ENCODE assay signal across 16 cellular contexts in genomic region chr4:57501715-57502114, GRCh38.
DNase-seq lines count a peak whose midpoint lies in the region; ATAC-seq, FAIRE-seq and TF ChIP-seq lines count a peak whose summit lies in the region.
"Had no signal": no experiment of that assay in that cellular context is flagged by ENCODE, and none has a peak within 500 bp of the region (broad histone marks: within the 10 kb centered on the region; RNA-seq: fewer than 3 reads in every experiment).

No MANE protein-coding gene starts in this region.

- H3K9me3 ChIP-seq in right atrium auricular region: no peaks in the 10 kb centered on the region
- peaks cover 1% of the 10 kb centered on the region for H3K9me3 ChIP-seq in aorta (ENCODE audit: control insufficient read depth, low read length)
- H3K9me3 ChIP-seq: SJSA1 had no signal

- ATAC-seq in Right ventricle myocardium inferior: peak; percentile 82
- ATAC-seq in aorta (ENCODE audit: low FRiP score): peak; percentile 7
- ATAC-seq in GM19395 (IDR thresholded peaks at IDR 0.05; ENCODE audit: unreplicated experiment): no peak
- ATAC-seq in HG03469 (IDR thresholded peaks at IDR 0.05; ENCODE audit: unreplicated experiment): no peak
- ATAC-seq: stimulated activated effector memory CD8-positive, alpha-beta T cell treated with anti-CD3 and anti-CD28 coated beads, Interleukin-12 subunit alpha, Interleukin-12 subunit beta, amount 100 ng/mL, for 72 hours had no signal

- no peak for TF ChIP-seq CTCF in right atrium auricular region (IDR thresholded peaks at IDR 0.05)
- TF ChIP-seq CTCF in bronchial epithelial cell (IDR thresholded peaks at IDR 0.05; ENCODE audit: insufficient read depth, low read length, severe bottlenecking): no peak
- no peak for TF ChIP-seq CTCF in kidney epithelial cell (IDR thresholded peaks at IDR 0.05; ENCODE audit: insufficient read depth, low read length, poor library complexity, severe bottlenecking)

- 2 to 5% methylated on average over 4 of the region's 4 CpGs for WGBS in aorta, 2 donors

- no peak for FAIRE-seq in bronchial epithelial cell (lab: Jason Lieb, UNC)
- FAIRE-seq: H1 had no signal

- DNase-seq in Right ventricle myocardium inferior (ENCODE audit: missing footprints): no peak
- no peak for DNase-seq in right atrium auricular region (ENCODE audit: low spot score)
- DNase-seq in bronchial epithelial cell (ENCODE audit: low read depth): peak; percentile 29
- peak; percentile 78 for DNase-seq in kidney epithelial cell (ENCODE audit: low read depth)
- peak in 1 of 2 donors; percentile 64 for DNase-seq in aorta
- no peak for DNase-seq in SKM-1 treated with dmso at 0.1 percent for 144 hours (lab: John Stamatoyannopoulos, UW; ENCODE audit: unreplicated experiment)
- DNase-seq: activated CD4-positive, CD25-positive, alpha-beta regulatory T cell treated with anti-CD3 and anti-CD28 coated beads, Interleukin-2, amount 50 U/mL, for 72 hours; dermis blood vessel endothelial cell; Karpas-422; naive B cell; stimulated activated CD4-positive, alpha-beta T cell treated with anti-CD3 and anti-CD28 coated beads, Interleukin-15, amount 100 ng/mL, for 24 hours had no signal

- intact Hi-C loops in Right ventricle myocardium inferior (cut with DNase I): loop anchor here (2.0 kb wide), 1 partner anchor 59 kb away; no protein-coding TSS in a partner anchor
- intact Hi-C loops in aorta (cut with DNase I): no loop called here

- H3K36me3 ChIP-seq in right atrium auricular region: no peaks in the 10 kb centered on the region
- H3K36me3 ChIP-seq in bronchial epithelial cell (ENCODE audit: control insufficient read depth, insufficient read depth, low read length): no peaks in the 10 kb centered on the region
- no peaks in the 10 kb centered on the region for H3K36me3 ChIP-seq in kidney epithelial cell (ENCODE audit: control insufficient read depth, insufficient read depth, low read length)
- no peaks in the 10 kb centered on the region for H3K36me3 ChIP-seq in aorta (ENCODE audit: control insufficient read depth in 1 of 2, insufficient read depth in 2 of 2, low read length in 1 of 2)
- H3K36me3 ChIP-seq: SJSA1 had no signal

- H3K4me3 ChIP-seq in right atrium auricular region (no peak overlapping the region), bronchial epithelial cell (ENCODE audit: low read depth, low read length) (no peak overlapping the region), kidney epithelial cell (ENCODE audit: low read depth, low read length) (no peak overlapping the region), aorta (ENCODE audit: low read length in 2 of 2) (no peak overlapping the region)
- H3K4me3 ChIP-seq: SJSA1 had no signal

- H3K4me1 ChIP-seq in right atrium auricular region: no peaks in the 10 kb centered on the region
- no peaks in the 10 kb centered on the region for H3K4me1 ChIP-seq in aorta (ENCODE audit: control insufficient read depth in 1 of 2, insufficient read depth in 2 of 2, low read length in 2 of 2)
- H3K4me1 ChIP-seq: SJSA1 had no signal

- H3K27ac ChIP-seq in right atrium auricular region (no peak overlapping the region), aorta (ENCODE audit: low read depth in 1 of 2, low read length in 2 of 2) (no peak overlapping the region)
- H3K27ac ChIP-seq: SJSA1 had no signal

- H3K27me3 ChIP-seq in right atrium auricular region (no peaks in the 10 kb centered on the region), bronchial epithelial cell (ENCODE audit: control insufficient read depth, insufficient read depth, low read length) (no peaks in the 10 kb centered on the region), kidney epithelial cell (ENCODE audit: control insufficient read depth, insufficient read depth, low read length) (no peaks in the 10 kb centered on the region), aorta (ENCODE audit: control insufficient read depth in 1 of 2, insufficient read depth in 2 of 2, low read length in 1 of 2) (peaks cover 0 to 3% of the 10 kb centered on the region in 2 donors)
- H3K27me3 ChIP-seq: SJSA1 had no signal

Comparison
In these comparisons a context has a peak if more than half of its experiments do, and no peak if none do; other contexts are left out.
1. ATAC-seq: peak in Right ventricle myocardium inferior (single experiment) and aorta (single experiment); none in GM19395 (single experiment) and HG03469 (single experiment).
2. DNase-seq: peak in bronchial epithelial cell (single experiment) and kidney epithelial cell (single experiment); none in Right ventricle myocardium inferior (single experiment), right atrium auricular region (single experiment) and SKM-1 treated with dmso at 0.1 percent for 144 hours (single experiment).